ENCODE assay signal across 28 cellular contexts in genomic region chr3:74302274-74302673, GRCh38.
"Had no signal": no experiment of that assay in that cellular context is flagged by ENCODE, and none has a peak within 500 bp of the region (broad histone marks: within the 10 kb centered on the region; RNA-seq: fewer than 3 reads in every experiment).

No MANE protein-coding gene starts in this region.

- DNase-seq: activated B cell treated with CpG ODN at 0.5 μM for 24 hours; activated CD4-positive, alpha-beta T cell treated with anti-CD3 and anti-CD28 coated beads for 48 hours; activated CD4-positive, alpha-beta T cell treated with anti-CD3 and anti-CD28 coated beads, Interleukin-2, amount 50 U/mL, for 1 hour; activated CD4-positive, alpha-beta T cell treated with anti-CD3 and anti-CD28 coated beads, Interleukin-2, amount 50 U/mL, for 48 hours; activated CD8-positive, alpha-beta memory T cell treated with anti-CD3 and anti-CD28 coated beads for 24 hours; activated CD8-positive, alpha-beta T cell treated with anti-CD3 and anti-CD28 coated beads for 36 hours; activated effector memory CD4-positive, alpha-beta T cell treated with Interleukin-2 at 50 U/mL for 16 hours; activated gamma-delta T cell treated with Interleukin-2 at 50 U/mL for 16 hours; activated naive CD4-positive, alpha-beta T cell treated with anti-CD3 and anti-CD28 coated beads, Interleukin-2, amount 50 U/mL, for 16 hours; activated naive CD4-positive, alpha-beta T cell treated with Interleukin-2 at 50 U/mL for 16 hours; activated T-cell treated with anti-CD3 and anti-CD28 coated beads, Interleukin-2, amount 50 U/mL, for 4 hours; amniotic stem cell; anterior cingulate cortex; caudate nucleus; cortex of kidney; dermis blood vessel endothelial cell; effector CD4-positive, alpha-beta T cell; effector memory CD8-positive, alpha-beta T cell; erythroblast; foreskin keratinocyte; gastrocnemius medialis; glutamatergic neuron; heart left ventricle; T-helper 2 cell had no signal

- ATAC-seq: activated CD4-positive, CD25-positive, alpha-beta regulatory T cell treated with anti-CD3 and anti-CD28 coated beads, Interleukin-2, amount 50 U/mL, for 24 hours; activated CD8-positive, alpha-beta T cell treated with anti-CD3 and anti-CD28 coated beads for 36 hours; activated T-cell treated with anti-CD3 and anti-CD28 coated beads, Interleukin-2, amount 50 U/mL, for 4 hours; activated T-helper 17 cell treated with anti-CD3 and anti-CD28 coated beads, Interleukin-2, amount 50 U/mL, for 72 hours; effector memory CD8-positive, alpha-beta T cell; foreskin keratinocyte; gastrocnemius medialis had no signal

- H3K36me3 ChIP-seq: esophagus muscularis mucosa, gastrocnemius medialis, heart left ventricle had no signal

- H3K4me3 ChIP-seq: esophagus muscularis mucosa, gastrocnemius medialis, heart left ventricle, hepatocyte had no signal

- H3K27ac ChIP-seq: esophagus muscularis mucosa, foreskin keratinocyte, gastrocnemius medialis, heart left ventricle, hepatocyte had no signal

- H3K27me3 ChIP-seq: esophagus muscularis mucosa, foreskin keratinocyte, gastrocnemius medialis, heart left ventricle, hepatocyte had no signal

- H3K9me3 ChIP-seq: esophagus muscularis mucosa, gastrocnemius medialis, heart left ventricle had no signal

- H3K4me1 ChIP-seq: esophagus muscularis mucosa, foreskin keratinocyte, gastrocnemius medialis had no signal
